Comparison of ENCODE assay signal across 22 cellular contexts in genomic region chr10:124124769-124125161, GRCh38.
"Had no signal": no experiment of that assay in that cellular context is flagged by ENCODE, and none has a peak within 500 bp of the region (broad histone marks: within the 10 kb centered on the region; RNA-seq: fewer than 3 reads in every experiment).

No MANE protein-coding gene starts in this region.

- H3K4me1 Mint-ChIP-seq: natural killer cell had no signal

- H3K9me3 ChIP-seq: esophagus muscularis mucosa, gastroesophageal sphincter, heart left ventricle, right lobe of liver, thoracic aorta, tibial nerve, upper lobe of left lung, uterus had no signal

- H3K27ac ChIP-seq: esophagus muscularis mucosa, foreskin keratinocyte, gastroesophageal sphincter, heart left ventricle, hepatocyte, parathyroid adenoma, right lobe of liver, thoracic aorta, tibial nerve, upper lobe of left lung, uterus had no signal

- H3K36me3 ChIP-seq: esophagus muscularis mucosa, gastroesophageal sphincter, heart left ventricle, right lobe of liver, thoracic aorta, tibial nerve, upper lobe of left lung, uterus had no signal

- H3K27me3 Mint-ChIP-seq: memory B cell; stimulated activated naive B cell treated with anti-CD40 and anti-IgM and Interleukin-4, amounts not matched to agents 10 μg/mL and 1 μg/mL and 100 μg/mL, for 72 hours; stimulated activated naive CD8-positive, alpha-beta T cell treated with anti-CD3 and anti-CD28 coated beads, Interleukin-15, Interleukin-2, amounts not matched to agents 100 ng/mL and 50 ng/mL, for 24 hours had no signal

- H3K4me3 ChIP-seq: esophagus muscularis mucosa, gastroesophageal sphincter, heart left ventricle, hepatocyte, lung, right lobe of liver, thoracic aorta, tibial nerve, upper lobe of left lung, uterus had no signal

- H3K9me3 Mint-ChIP-seq: memory B cell; natural killer cell; stimulated activated naive B cell treated with anti-CD40 and anti-IgM and Interleukin-4, amounts not matched to agents 10 μg/mL and 1 μg/mL and 100 μg/mL, for 72 hours; stimulated activated naive CD8-positive, alpha-beta T cell treated with anti-CD3 and anti-CD28 coated beads, Interleukin-15, Interleukin-2, amounts not matched to agents 100 ng/mL and 50 ng/mL, for 24 hours had no signal

- H3K79me2 ChIP-seq: hepatocyte, parathyroid adenoma had no signal

- H3K36me3 Mint-ChIP-seq: memory B cell; natural killer cell; stimulated activated naive B cell treated with anti-CD40 and anti-IgM and Interleukin-4, amounts not matched to agents 10 μg/mL and 1 μg/mL and 100 μg/mL, for 72 hours had no signal

- H3K4me1 ChIP-seq: foreskin keratinocyte, gastroesophageal sphincter, right lobe of liver, uterus had no signal

- H3K4me2 ChIP-seq: hepatocyte had no signal

- H3K9ac ChIP-seq: parathyroid adenoma had no signal

- H3K4me3 Mint-ChIP-seq: memory B cell; natural killer cell; stimulated activated naive B cell treated with anti-CD40 and anti-IgM and Interleukin-4, amounts not matched to agents 10 μg/mL and 1 μg/mL and 100 μg/mL, for 72 hours; stimulated activated naive CD8-positive, alpha-beta T cell treated with anti-CD3 and anti-CD28 coated beads, Interleukin-15, Interleukin-2, amounts not matched to agents 100 ng/mL and 50 ng/mL, for 24 hours had no signal

- H3K27me3 ChIP-seq: esophagus muscularis mucosa, foreskin keratinocyte, gastroesophageal sphincter, heart left ventricle, hepatocyte, right lobe of liver, tibial nerve, upper lobe of left lung, uterus had no signal

- DNase-seq: dermis blood vessel endothelial cell; effector memory CD4-positive, alpha-beta T cell; heart left ventricle; natural killer cell; right lobe of liver; small intestine; stimulated activated CD4-positive, alpha-beta T cell treated with anti-CD3 and anti-CD28 coated beads, Interleukin-15, amount 100 ng/mL, for 24 hours; stimulated activated CD4-positive, alpha-beta T cell treated with anti-CD3 and anti-CD28 coated beads, Interleukin-2, amount 100 ng/mL, for 48 hours; upper lobe of left lung; uterus had no signal

- ATAC-seq: gastroesophageal sphincter, left lobe of liver, right lobe of liver had no signal

- H2AFZ ChIP-seq: hepatocyte had no signal
